ENCODE assay signal across 1 cellular context in genomic region chr7:85396676-85397075, GRCh38.
TF ChIP-seq lines count a peak whose summit lies in the region.

No MANE protein-coding gene starts in this region.

TF ChIP-seq in H1, 55 proteins besides CTCF, POLR2A, EP300 and RAD21:
- TF ChIP-seq CHD1 (IDR thresholded peaks at IDR 0.05; ENCODE audit: low read depth, low read length) (no peak), POU5F1 (IDR thresholded peaks at IDR 0.05; ENCODE audit: low read depth, low read length) (peak; percentile 59; the same call in 1 of the 2 replicates)
